In the genomic region with DNA sequence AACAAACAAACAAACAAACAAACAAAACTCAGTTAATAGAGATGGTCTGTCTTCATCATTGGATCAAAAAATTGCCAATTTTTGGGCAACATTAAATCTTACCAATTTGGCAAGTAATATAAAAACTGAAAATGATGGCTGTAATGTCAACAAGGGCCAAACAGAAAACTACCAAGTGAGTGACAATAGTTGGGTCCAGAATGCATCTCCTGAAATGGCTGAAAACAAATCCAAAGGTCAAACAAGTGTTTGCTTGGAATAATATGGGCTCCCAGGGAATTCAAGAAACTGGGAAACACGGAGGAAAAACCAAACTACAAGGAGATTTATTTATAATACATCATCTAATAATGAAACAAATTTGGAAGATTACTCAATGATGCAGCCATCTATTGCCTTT, we compare ENCODE assay signal across 12 cellular contexts. TPM values are rescaled to one million over a fixed set of nuclear protein-coding genes. Genes with fewer than 3 reads are reported as not detected.
"Had no signal": no experiment of that assay in that cellular context is flagged by ENCODE, and none has a peak within 500 bp of the region (broad histone marks: within the 10 kb centered on the region; RNA-seq: fewer than 3 reads in every experiment).

No MANE protein-coding gene starts in this region.

- DNase-seq: GM23248, GOT3, H7, H9, HCEC 1CT, HFFc6 had no signal

- H2AFZ ChIP-seq: GM23248, GM23338 had no signal

- H3K4me3 Mint-ChIP-seq: GM23338, H9, HFFc6 had no signal

- H3K27ac Mint-ChIP-seq: GM23338, H9, HFFc6 had no signal

- H3K9me3 Mint-ChIP-seq: HFFc6 had no signal

- H3K4me2 ChIP-seq: GM23338 had no signal

- H3K4me1 ChIP-seq: HAP-1 had no signal

- H3K9me3 ChIP-seq: HAP-1 had no signal

- H3K4me1 Mint-ChIP-seq: GM23338, H9 had no signal

- H3K36me3 ChIP-seq: HAP-1 had no signal

- ATAC-seq: GM23338, HCT116 had no signal

- FAIRE-seq: H1, H54 had no signal

- H3K27ac ChIP-seq: GM23248 had no signal

- H3K4me3 ChIP-seq: GM23248, GM23338, HAP-1 had no signal

- H3K9ac ChIP-seq: GM23248 had no signal

RNA-seq across cellular contexts. Expression of a gene that starts 25.1 kb away (rescaled TPM):
- total RNA-seq: GM23248, H4 had no signal
